9 cellular contexts compared by ENCODE assay signal in genomic region chr3:2098398-2099027, GRCh38. TPM values are rescaled to one million over a fixed set of nuclear protein-coding genes. Genes with fewer than 3 reads are reported as not detected.
DNase-seq lines count a peak whose midpoint lies in the region; ATAC-seq, FAIRE-seq and TF ChIP-seq lines count a peak whose summit lies in the region.
"Had no signal": no experiment of that assay in that cellular context is flagged by ENCODE, and none has a peak within 500 bp of the region (broad histone marks: within the 10 kb centered on the region; RNA-seq: fewer than 3 reads in every experiment).

Gene CNTN4 (plus strand): TSS chr3:2098866.

- FAIRE-seq in HepG2 (lab: Jason Lieb, UNC) = no peak

- peaks cover 56% of the 10 kb centered on the region for H3K27me3 Mint-ChIP-seq in activated CD4-positive, alpha-beta T cell treated with anti-CD3 and anti-CD28 coated beads for 36 hours
- peaks cover 47% of the 10 kb centered on the region in 2 donors for H3K27me3 Mint-ChIP-seq in stimulated activated naive B cell treated with anti-CD40 and anti-IgM and Interleukin-4, amounts not matched to agents 10 μg/mL and 1 μg/mL and 100 μg/mL, for 72 hours

- no peaks in the 10 kb centered on the region for H3K27me3 ChIP-seq in body of pancreas
- peaks cover 0 to 22% of the 10 kb centered on the region in 2 experiments; a peak in 3 of 5 replicates for H3K27me3 ChIP-seq in HepG2 (ENCODE audit: control insufficient read depth in 1 of 2, insufficient read depth in 2 of 2, low read length in 2 of 2)

- peak within 1 kb of the TSS; percentile 48 for H3K4me3 ChIP-seq in body of pancreas
- H3K4me3 ChIP-seq in HepG2 (replicated peaks in 1 of 3; ENCODE audit: insufficient read depth in 1 of 3, low read depth in 2 of 3, low read length in 3 of 3) = peak within 1 kb of the TSS; percentile 19 to 59 (median 30); a peak in 4 of 6 replicates

- TF ChIP-seq POLR2A in body of pancreas (IDR thresholded peaks at IDR 0.05) (peak in 1 of 3 donors; percentile 20), HepG2 (IDR thresholded peaks at IDR 0.05; ENCODE audit: insufficient read depth in 1 of 2, low read depth in 2 of 2, low read length in 2 of 2) (no peak)

- H4K20me1 ChIP-seq in HepG2 (ENCODE audit: insufficient read depth, low read length) = no peaks in the 10 kb centered on the region

- H3K4me1 ChIP-seq in body of pancreas (peaks cover 7% of the 10 kb centered on the region), HepG2 (ENCODE audit: insufficient read depth, low read length) (peaks cover 10% of the 10 kb centered on the region)

- peak; percentile 53 for DNase-seq in activated CD4-positive, alpha-beta T cell treated with anti-CD3 and anti-CD28 coated beads for 36 hours
- DNase-seq in activated CD4-positive, alpha-beta T cell treated with anti-CD3 and anti-CD28 coated beads, Interleukin-2, amount 50 U/mL, for 1 hour = no peak
- DNase-seq in NCI-H2171 (lab: John Stamatoyannopoulos, UW) (peak; percentile 64), body of pancreas (peak; percentile 64 to 89 (median 78)), HepG2 (ENCODE audit: low spot score) (peak; percentile 24)
- DNase-seq in stimulated activated naive B cell treated with anti-CD40 and anti-IgM and Interleukin-4, amounts not matched to agents 10 μg/mL and 1 μg/mL and 100 μg/mL, for 72 hours = no peak
- DNase-seq in stimulated activated naive CD4-positive, alpha-beta T cell treated with Interleukin-2 at 50 U/mL for 16 hours (lab: John Stamatoyannopoulos, UW) = no peak

- peak; percentile 64 for ATAC-seq in activated CD4-positive, alpha-beta T cell treated with anti-CD3 and anti-CD28 coated beads for 36 hours
- peak; percentile 92 for ATAC-seq in body of pancreas
- ATAC-seq in HepG2 = peak; percentile 98
- ATAC-seq in stimulated activated naive B cell treated with anti-CD40 and anti-IgM and Interleukin-4, amounts not matched to agents 10 μg/mL and 1 μg/mL and 100 μg/mL, for 72 hours (replicated peaks) = peak; percentile 64 to 69
- ATAC-seq in GM21619 (IDR thresholded peaks at IDR 0.05; ENCODE audit: unreplicated experiment) = no peak

- CTCF ChIA-PET in activated CD4-positive, alpha-beta T cell treated with anti-CD3 and anti-CD28 coated beads for 36 hours (lab: Charles Lee) = interaction anchor here (0.6 kb wide), 1 partner anchor 95 kb away, joined by 3 read pairs; no protein-coding TSS in a partner anchor
- CTCF ChIA-PET in HepG2 (lab: Yijun Ruan, JAX; ENCODE audit: low intra/inter-chr PET ratio, low total read pairs) = no interaction called here

- intact Hi-C loops in activated CD4-positive, alpha-beta T cell treated with anti-CD3 and anti-CD28 coated beads for 36 hours (cut with DNase I, micrococcal nuclease) = no loop called here
- intact Hi-C loops in body of pancreas (cut with DNase I) = no loop called here
- intact Hi-C loops in HepG2 (cut with micrococcal nuclease; ENCODE audit: unreplicated experiment) = loop anchor here (5.0 kb wide), 1 partner anchor 309 kb away; no protein-coding TSS in a partner anchor

- H3K4me2 ChIP-seq in HepG2 (ENCODE audit: low read depth, low read length) = peak within 1 kb of the TSS; percentile 74

- H2AFZ ChIP-seq in HepG2 (ENCODE audit: low read length) = no peak within 1 kb of the TSS

- H3K9me3 Mint-ChIP-seq in activated CD4-positive, alpha-beta T cell treated with anti-CD3 and anti-CD28 coated beads for 36 hours (ENCODE audit: low read depth) = no peaks in the 10 kb centered on the region
- H3K9me3 Mint-ChIP-seq in stimulated activated naive B cell treated with anti-CD40 and anti-IgM and Interleukin-4, amounts not matched to agents 10 μg/mL and 1 μg/mL and 100 μg/mL, for 72 hours = peaks cover 0 to 2% of the 10 kb centered on the region in 2 donors

- WGBS in body of pancreas, 2 donors = 1% methylated on average over 60 of the region's 86 CpGs; no CpG with 5 or more reads in 1 of the 2 donors
- WGBS in HepG2 (ENCODE audit: low lambda C conversion rate) = no CpG with 5 or more reads among the region's 86 CpGs

- H3K36me3 ChIP-seq in body of pancreas (replicated peaks in 1 of 2; ENCODE audit: insufficient read depth in 1 of 2, low read depth in 2 of 2) (no peaks in the 10 kb centered on the region), HepG2 (replicated peaks in 1 of 2; ENCODE audit: control insufficient read depth in 1 of 2, insufficient read depth in 2 of 2, low read length in 2 of 2) (no peaks in the 10 kb centered on the region)
- H3K36me3 ChIP-seq: neutrophil had no signal

- H3K79me2 ChIP-seq in HepG2 (ENCODE audit: insufficient read depth, low read length) = no peaks in the 10 kb centered on the region

- TF ChIP-seq RAD21 in HepG2 (CRISPR knock-in tag; IDR thresholded peaks at IDR 0.05) = no peak

- no peak within 1 kb of the TSS for H3K9ac ChIP-seq in HepG2 (ENCODE audit: insufficient read depth, low read depth, low read length)

- TF ChIP-seq CTCF in body of pancreas (IDR thresholded peaks at IDR 0.05) = peak in 6 of 7 experiments; percentile 9 to 58 (median 30)
- 0 out of 2 replicates have a peak, but pooled peaks have one; percentile 18 for TF ChIP-seq CTCF in HepG2 (CRISPR knock-in tag; IDR thresholded peaks at IDR 0.05)

- TF ChIP-seq EP300 in HepG2 (IDR thresholded peaks at IDR 0.05; ENCODE audit: low read depth in 2 of 2, low read length in 2 of 2) (no peak), HepG2 (CRISPR knock-in tag; IDR thresholded peaks at IDR 0.05; ENCODE audit: borderline replicate concordance) (no peak)

- POLR2A ChIA-PET in activated CD4-positive, alpha-beta T cell treated with anti-CD3 and anti-CD28 coated beads for 36 hours (lab: Charles Lee) = no interaction called here
- POLR2A ChIA-PET in HepG2 (lab: Yijun Ruan, JAX) = no interaction called here

- H3K9me3 ChIP-seq in body of pancreas (no peaks in the 10 kb centered on the region), HepG2 (ENCODE audit: low read length) (no peaks in the 10 kb centered on the region)
- H3K9me3 ChIP-seq: neutrophil had no signal

- H3K27ac ChIP-seq in body of pancreas (peak within 1 kb of the TSS in 3 of 4 donors; percentile 67 to 71 (median 68)), HepG2 (ENCODE audit: extremely low read length, insufficient read depth, low read length) (no peak within 1 kb of the TSS)
- H3K27ac ChIP-seq: neutrophil had no signal

- H3K27ac Mint-ChIP-seq in activated CD4-positive, alpha-beta T cell treated with anti-CD3 and anti-CD28 coated beads for 36 hours = no peak within 1 kb of the TSS
- H3K27ac Mint-ChIP-seq in stimulated activated naive B cell treated with anti-CD40 and anti-IgM and Interleukin-4, amounts not matched to agents 10 μg/mL and 1 μg/mL and 100 μg/mL, for 72 hours = no peak within 1 kb of the TSS

- H3K4me3 Mint-ChIP-seq in activated CD4-positive, alpha-beta T cell treated with anti-CD3 and anti-CD28 coated beads for 36 hours = no peak within 1 kb of the TSS
- peak within 1 kb of the TSS in 1 of 2 donors; percentile 47 for H3K4me3 Mint-ChIP-seq in stimulated activated naive B cell treated with anti-CD40 and anti-IgM and Interleukin-4, amounts not matched to agents 10 μg/mL and 1 μg/mL and 100 μg/mL, for 72 hours

- no peaks in the 10 kb centered on the region for H3K36me3 Mint-ChIP-seq in activated CD4-positive, alpha-beta T cell treated with anti-CD3 and anti-CD28 coated beads for 36 hours (ENCODE audit: low read depth)
- no peaks in the 10 kb centered on the region for H3K36me3 Mint-ChIP-seq in stimulated activated naive B cell treated with anti-CD40 and anti-IgM and Interleukin-4, amounts not matched to agents 10 μg/mL and 1 μg/mL and 100 μg/mL, for 72 hours

- in situ Hi-C loops in HepG2 (cut with HindIII; ENCODE audit: extremely low pct_ligation_motif_present, low pct_unique_long_range_greater_than_20kb) = no loop called here

- peaks cover 4% of the 10 kb centered on the region for H3K4me1 Mint-ChIP-seq in activated CD4-positive, alpha-beta T cell treated with anti-CD3 and anti-CD28 coated beads for 36 hours
- H3K4me1 Mint-ChIP-seq in stimulated activated naive B cell treated with anti-CD40 and anti-IgM and Interleukin-4, amounts not matched to agents 10 μg/mL and 1 μg/mL and 100 μg/mL, for 72 hours = peaks cover 0 to 9% of the 10 kb centered on the region in 2 donors

- no TSS peak for BruUV-seq in HepG2 (replicated peaks; lab: Mats Ljungman, UMichigan)

TF ChIP-seq in HepG2, 621 proteins besides CTCF, POLR2A, EP300 and RAD21 (continues in another document):
- TF ChIP-seq ZNF235 (CRISPR knock-in tag; IDR thresholded peaks at IDR 0.05; ENCODE audit: borderline replicate concordance) (no peak), ZZZ3 (CRISPR knock-in tag; IDR thresholded peaks at IDR 0.05; ENCODE audit: borderline replicate concordance) (no peak)

RNA-seq across cellular contexts. Expression of gene CNTN4, which starts in this region (rescaled TPM):
- not detected for total RNA-seq in activated CD4-positive, alpha-beta T cell treated with anti-CD3 and anti-CD28 coated beads for 36 hours
- total RNA-seq in body of pancreas (10 to 100 TPM; 13.0 to 50.1 TPM), HepG2 (2016; rRNA removed; fragmentation: Illumina TruSeq; extraction: Trizol) (0.13 TPM in 1 of 2 replicates, not detected in the other)
- not detected in 2 replicates for total RNA-seq in HepG2 (2016; cell fraction: cytosol; rRNA removed; fragmentation: Illumina TruSeq; extraction: Trizol; ENCODE audit: low read depth)
- not detected in 2 replicates for total RNA-seq in HepG2 (2016; cell fraction: insoluble cytoplasmic fraction; rRNA removed; fragmentation: Illumina TruSeq; extraction: Trizol)
- total RNA-seq in HepG2 (2016; cell fraction: membrane; rRNA removed; fragmentation: Illumina TruSeq; extraction: Trizol) = not detected in 2 replicates
- not detected in 2 replicates for total RNA-seq in HepG2 (2016; cell fraction: nucleus; rRNA removed; fragmentation: Illumina TruSeq; extraction: Trizol)
- 0.01 and 0.03 TPM in 2 replicates for polyA plus RNA-seq in HepG2 (2011; rRNA removed)
- polyA plus RNA-seq in HepG2 (2011; cell fraction: cytosol; rRNA removed) = 0.03 and 0.12 TPM in 2 replicates
- not detected in 2 replicates for polyA plus RNA-seq in HepG2 (2011; cell fraction: nucleus; rRNA removed)
- not detected in 2 replicates for polyA plus RNA-seq in HepG2 (2012)
- polyA plus RNA-seq in HepG2 (2016; cell fraction: cytosol; fragmentation: Illumina TruSeq; extraction: Trizol; ENCODE audit: low read depth) = not detected in 2 replicates
- polyA plus RNA-seq in HepG2 (2016; cell fraction: insoluble cytoplasmic fraction; fragmentation: Illumina TruSeq; extraction: Trizol; ENCODE audit: low read depth) = not detected in 2 replicates
- not detected in 2 replicates for polyA plus RNA-seq in HepG2 (2016; cell fraction: membrane; fragmentation: Illumina TruSeq; extraction: Trizol; ENCODE audit: low read depth)
- polyA plus RNA-seq in HepG2 (2016; cell fraction: nucleus; fragmentation: Illumina TruSeq; extraction: Trizol; ENCODE audit: insufficient read depth, low read depth) = not detected in 2 replicates
- polyA minus RNA-seq in HepG2 (2011; rRNA and poly(A)+ RNA removed; ENCODE audit: low replicate concordance) = not detected in 2 replicates
- polyA minus RNA-seq in HepG2 (2011; cell fraction: cytosol; rRNA and poly(A)+ RNA removed) = not detected in 2 replicates
- 0.62 TPM in 1 of 2 replicates, not detected in the other for polyA minus RNA-seq in HepG2 (2011; cell fraction: nucleus; rRNA and poly(A)+ RNA removed)

Comparison
In these comparisons a context has a peak if more than half of its experiments do, and no peak if none do; other contexts are left out.
1. RNA of gene CNTN4 (total RNA-seq): 13.0 to 50.1 TPM in body of pancreas; 0.13 TPM in HepG2 and not detected in activated CD4-positive, alpha-beta T cell treated with anti-CD3 and anti-CD28 coated beads for 36 hours; every median in the first group is over 10 times any median in the second.
2. Peak in DNase-seq and ATAC-seq in activated CD4-positive, alpha-beta T cell treated with anti-CD3 and anti-CD28 coated beads for 36 hours; RNA of the gene not detected or under 1 TPM.
3. Peak in DNase-seq, ATAC-seq, H3K4me3 ChIP-seq and H3K4me2 ChIP-seq in HepG2; RNA of the gene not detected or under 1 TPM.
4. DNase-seq: peak in NCI-H2171 (single experiment) and body of pancreas (4 of 4); none in activated CD4-positive, alpha-beta T cell treated with anti-CD3 and anti-CD28 coated beads, Interleukin-2, amount 50 U/mL, for 1 hour (single experiment), stimulated activated naive B cell treated with anti-CD40 and anti-IgM and Interleukin-4, amounts not matched to agents 10 μg/mL and 1 μg/mL and 100 μg/mL, for 72 hours (single experiment) and stimulated activated naive CD4-positive, alpha-beta T cell treated with Interleukin-2 at 50 U/mL for 16 hours (single experiment).